In the genomic region with DNA sequence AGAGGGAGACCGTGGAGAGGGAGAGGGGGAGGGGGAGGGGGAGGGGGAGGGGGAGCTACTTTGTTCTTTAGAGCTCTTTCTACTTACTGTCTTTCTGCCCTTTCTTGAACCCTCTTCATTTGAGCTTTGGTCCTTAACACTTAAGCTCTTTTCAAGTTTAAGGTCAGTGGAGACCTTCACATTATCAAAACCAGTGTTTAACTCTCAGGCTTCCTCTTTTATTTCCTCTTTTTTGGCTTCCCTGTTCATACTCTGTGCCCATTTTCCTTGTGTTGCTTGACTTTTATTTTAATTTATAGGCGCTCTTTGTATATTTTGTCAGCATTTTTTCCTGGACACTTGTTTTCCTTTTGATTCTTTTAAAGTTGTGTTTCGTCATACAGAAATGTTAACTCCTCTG, we compare ENCODE assay signal across 1 cellular context.
TF ChIP-seq lines count a peak whose summit lies in the region.

No MANE protein-coding gene starts in this region.

TF ChIP-seq in WTC11, 78 proteins besides CTCF, POLR2A, EP300 and RAD21 (continued from another document):
- TF ChIP-seq NR1H2 (CRISPR knock-in tag; IDR thresholded peaks at IDR 0.05) (no peak), MAX (CRISPR knock-in tag; IDR thresholded peaks at IDR 0.05) (no peak), CREB1 (CRISPR knock-in tag; IDR thresholded peaks at IDR 0.05) (no peak), KAT7 (CRISPR knock-in tag; IDR thresholded peaks at IDR 0.05; ENCODE audit: borderline replicate concordance) (no peak), JUN (CRISPR knock-in tag; IDR thresholded peaks at IDR 0.05) (no peak), ELF4 (CRISPR knock-in tag; IDR thresholded peaks at IDR 0.05; ENCODE audit: low read depth) (no peak)
- TF ChIP-seq, protein P1, sequence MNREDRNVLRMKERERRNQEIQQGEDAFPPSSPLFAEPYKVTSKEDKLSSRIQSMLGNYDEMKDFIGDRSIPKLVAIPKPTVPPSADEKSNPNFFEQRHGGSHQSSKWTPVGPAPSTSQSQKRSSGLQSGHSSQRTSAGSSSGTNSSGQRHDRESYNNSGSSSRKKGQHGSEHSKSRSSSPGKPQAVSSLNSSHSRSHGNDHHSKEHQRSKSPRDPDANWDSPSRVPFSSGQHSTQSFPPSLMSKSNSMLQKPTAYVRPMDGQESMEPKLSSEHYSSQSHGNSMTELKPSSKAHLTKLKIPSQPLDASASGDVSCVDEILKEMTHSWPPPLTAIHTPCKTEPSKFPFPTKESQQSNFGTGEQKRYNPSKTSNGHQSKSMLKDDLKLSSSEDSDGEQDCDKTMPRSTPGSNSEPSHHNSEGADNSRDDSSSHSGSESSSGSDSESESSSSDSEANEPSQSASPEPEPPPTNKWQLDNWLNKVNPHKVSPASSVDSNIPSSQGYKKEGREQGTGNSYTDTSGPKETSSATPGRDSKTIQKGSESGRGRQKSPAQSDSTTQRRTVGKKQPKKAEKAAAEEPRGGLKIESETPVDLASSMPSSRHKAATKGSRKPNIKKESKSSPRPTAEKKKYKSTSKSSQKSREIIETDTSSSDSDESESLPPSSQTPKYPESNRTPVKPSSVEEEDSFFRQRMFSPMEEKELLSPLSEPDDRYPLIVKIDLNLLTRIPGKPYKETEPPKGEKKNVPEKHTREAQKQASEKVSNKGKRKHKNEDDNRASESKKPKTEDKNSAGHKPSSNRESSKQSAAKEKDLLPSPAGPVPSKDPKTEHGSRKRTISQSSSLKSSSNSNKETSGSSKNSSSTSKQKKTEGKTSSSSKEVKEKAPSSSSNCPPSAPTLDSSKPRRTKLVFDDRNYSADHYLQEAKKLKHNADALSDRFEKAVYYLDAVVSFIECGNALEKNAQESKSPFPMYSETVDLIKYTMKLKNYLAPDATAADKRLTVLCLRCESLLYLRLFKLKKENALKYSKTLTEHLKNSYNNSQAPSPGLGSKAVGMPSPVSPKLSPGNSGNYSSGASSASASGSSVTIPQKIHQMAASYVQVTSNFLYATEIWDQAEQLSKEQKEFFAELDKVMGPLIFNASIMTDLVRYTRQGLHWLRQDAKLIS (CRISPR knock-in tag; IDR thresholded peaks at IDR 0.05; ENCODE audit: borderline replicate concordance) = no peak
- TF ChIP-seq, protein P2, sequence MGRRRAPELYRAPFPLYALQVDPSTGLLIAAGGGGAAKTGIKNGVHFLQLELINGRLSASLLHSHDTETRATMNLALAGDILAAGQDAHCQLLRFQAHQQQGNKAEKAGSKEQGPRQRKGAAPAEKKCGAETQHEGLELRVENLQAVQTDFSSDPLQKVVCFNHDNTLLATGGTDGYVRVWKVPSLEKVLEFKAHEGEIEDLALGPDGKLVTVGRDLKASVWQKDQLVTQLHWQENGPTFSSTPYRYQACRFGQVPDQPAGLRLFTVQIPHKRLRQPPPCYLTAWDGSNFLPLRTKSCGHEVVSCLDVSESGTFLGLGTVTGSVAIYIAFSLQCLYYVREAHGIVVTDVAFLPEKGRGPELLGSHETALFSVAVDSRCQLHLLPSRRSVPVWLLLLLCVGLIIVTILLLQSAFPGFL (CRISPR knock-in tag; IDR thresholded peaks at IDR 0.05; ENCODE audit: borderline replicate concordance) = no peak
